8 cellular contexts compared by ENCODE assay signal in genomic region chr6:118933855-118934460, GRCh38. TPM values are rescaled to one million over a fixed set of nuclear protein-coding genes. Genes with fewer than 3 reads are reported as not detected.
DNase-seq lines count a peak whose midpoint lies in the region; ATAC-seq and TF ChIP-seq lines count a peak whose summit lies in the region.

No MANE protein-coding gene starts in this region.

- H3K4me3 ChIP-seq in GM06990 (replicated peaks; ENCODE audit: low read depth, low read length) = peak overlapping the region; percentile 89
- peak overlapping the region; percentile 99 for H3K4me3 ChIP-seq in GM23338
- peak overlapping the region; percentile 10 for H3K4me3 ChIP-seq in iPS-18c (ENCODE audit: insufficient read depth, low read depth, low read length)
- peak overlapping the region; percentile 86 to 92 for H3K4me3 ChIP-seq in testis

- H3K4me2 ChIP-seq in GM23338 = peak overlapping the region; percentile 99

- H3K36me3 ChIP-seq in GM06990 (ENCODE audit: control insufficient read depth, insufficient read depth, low read length) (no peaks in the 10 kb centered on the region), GM23338 (ENCODE audit: insufficient read depth) (peaks cover 13% of the 10 kb centered on the region; the same call in 1 of the 2 replicates), testis (ENCODE audit: low read depth, missing control alignments) (no peaks in the 10 kb centered on the region)

- H3K4me1 ChIP-seq in GM23338 (ENCODE audit: insufficient read depth) (peaks cover 7% of the 10 kb centered on the region), testis (no peaks in the 10 kb centered on the region)

- WGBS in testis, 2 donors = 16 to 21% methylated on average over 8 of the region's 8 CpGs

- no peaks in the 10 kb centered on the region for H3K9me2 ChIP-seq in GM23338 (ENCODE audit: insufficient read depth)

- no peak overlapping the region for H2AFZ ChIP-seq in GM23338

- TF ChIP-seq POLR2A in testis (IDR thresholded peaks at IDR 0.05) = no peak

- H3K36me3 Mint-ChIP-seq in GM23338 (ENCODE audit: low read depth) (peaks cover 52% of the 10 kb centered on the region), T-helper 17 cell (ENCODE audit: low read depth) (peaks cover 2% of the 10 kb centered on the region)

- H3K27me3 Mint-ChIP-seq in GM23338 (ENCODE audit: insufficient read depth, low read depth, poor library complexity) (peaks cover 2% of the 10 kb centered on the region), T-helper 17 cell (no peaks in the 10 kb centered on the region)

- H4K20me1 ChIP-seq in GM23338 (replicated peaks; ENCODE audit: insufficient read depth) = peaks cover 14% of the 10 kb centered on the region

- H3F3A ChIP-seq in GM23338 (replicated peaks; ENCODE audit: low read depth) = 0 out of 2 replicates have a peak, but pooled peaks cover 2% of the 10 kb centered on the region

- no peak overlapping the region for H3K27ac Mint-ChIP-seq in GM23338
- peak overlapping the region; percentile 85 for H3K27ac Mint-ChIP-seq in T-helper 17 cell

- intact Hi-C loops in testis (cut with DNase I; ENCODE audit: low total_unique reads) (no loop called here), head of caudate nucleus (cut with DNase I) (loop anchor here (2.0 kb wide), 1 partner anchor 39 kb away; the partner anchor contains the start of gene ASF1A)

- H3K27ac ChIP-seq in GM23338 (ENCODE audit: low read depth) = no peak overlapping the region
- peak overlapping the region in 1 of 2 donors; percentile 97 for H3K27ac ChIP-seq in testis

- peaks cover 62% of the 10 kb centered on the region for H3K79me2 ChIP-seq in GM23338 (replicated peaks; ENCODE audit: insufficient read depth)

- peaks cover 18% of the 10 kb centered on the region for H3K4me1 Mint-ChIP-seq in GM23338
- peaks cover 21% of the 10 kb centered on the region for H3K4me1 Mint-ChIP-seq in T-helper 17 cell

- peaks cover 15% of the 10 kb centered on the region for H3K9me3 Mint-ChIP-seq in GM23338

- H3K9me3 ChIP-seq in T-helper 17 cell (ENCODE audit: control insufficient read depth, low read length, poor library complexity, severe bottlenecking) (no peaks in the 10 kb centered on the region), iPS-18c (ENCODE audit: control insufficient read depth, insufficient read depth, low read length) (no peaks in the 10 kb centered on the region), testis (no peaks in the 10 kb centered on the region)

- ATAC-seq in GM23338 (no peak), T-helper 17 cell (no peak), HG03565 (IDR thresholded peaks at IDR 0.05; ENCODE audit: unreplicated experiment) (no peak)

- no peaks in the 10 kb centered on the region for H3K27me3 ChIP-seq in GM06990 (replicated peaks; ENCODE audit: control insufficient read depth, insufficient read depth, low read length)
- H3K27me3 ChIP-seq in GM23338 (ENCODE audit: insufficient read depth) = no peaks in the 10 kb centered on the region
- H3K27me3 ChIP-seq in testis = no peaks in the 10 kb centered on the region

- DNase-seq in GM06990 (ENCODE audit: extremely low read depth, insufficient read length) (no peak), GM23338 (ENCODE audit: low spot score) (no peak), T-helper 17 cell (no peak), testis (no peak), head of caudate nucleus (no peak)
- DNase-seq in stimulated activated CD4-positive, alpha-beta T cell treated with anti-CD3 and anti-CD28 coated beads, Interleukin-15, amount 100 ng/mL, for 24 hours = no peak

- H3K4me3 Mint-ChIP-seq in GM23338 (peak overlapping the region; percentile 84), T-helper 17 cell (peak overlapping the region; percentile 93)

- TF ChIP-seq CTCF in GM06990 (IDR thresholded peaks at IDR 0.05; ENCODE audit: insufficient read depth, low read length, poor library complexity, severe bottlenecking) (no peak), GM23338 (conservative IDR thresholded peaks at IDR 0.05; ENCODE audit: low read depth in 2 of 2) (no peak), testis (IDR thresholded peaks at IDR 0.05) (no peak)

TF ChIP-seq in GM23338, 12 proteins besides CTCF, POLR2A, EP300 and RAD21 (continues in another document):
- TF ChIP-seq NANOG (IDR thresholded peaks at IDR 0.05; ENCODE audit: borderline replicate concordance) = no peak
- no peak for TF ChIP-seq ZNF462 (CRISPR knock-in tag; IDR thresholded peaks at IDR 0.05)
- TF ChIP-seq EZH2 (IDR thresholded peaks at IDR 0.05; ENCODE audit: low read depth, unreplicated experiment) = no peak
- no peak for TF ChIP-seq CREB1 (CRISPR knock-in tag; IDR thresholded peaks at IDR 0.05; ENCODE audit: low read depth)

RNA-seq across cellular contexts. Expression of gene MCM9, which starts 1.0 kb away (rescaled TPM):
- total RNA-seq in GM23338 (2014; rRNA removed; shearing (Covaris generic)) = 16.6 and 24.8 TPM in 2 replicates
- polyA plus RNA-seq in GM23338 (2016; fragmentation: Nextera tagmentation; extraction: Ambion mirVana) (12.6 and 14.9 TPM in 2 replicates), testis (ENCODE audit: insufficient read depth, low read depth, low replicate concordance) (14.0 TPM)
- total RNA-seq in T-helper 17 cell (10 to 100 TPM; 30.0 to 37.2 TPM), testis (10 to 100 TPM; 19.2 to 25.1 TPM)

RNA-seq across cellular contexts. Expression of gene ASF1A, which starts 40.0 kb away (rescaled TPM):
- total RNA-seq in GM23338 (2014; rRNA removed; shearing (Covaris generic)) = 25.4 and 26.8 TPM in 2 replicates
- polyA plus RNA-seq in GM23338 (2016; fragmentation: Nextera tagmentation; extraction: Ambion mirVana) = 49.2 and 72.2 TPM in 2 replicates
- 10 to 100 TPM; 14.4 to 20.6 TPM for total RNA-seq in T-helper 17 cell
- 10 to 100 TPM; 11.1 to 16.6 TPM for total RNA-seq in testis
- 13.0 TPM for polyA plus RNA-seq in testis (ENCODE audit: insufficient read depth, low read depth, low replicate concordance)

Comparison
In these comparisons a context has a peak if more than half of its experiments do, and no peak if none do; other contexts are left out.
1. H3K4me3 ChIP-seq: peak in every context shown above with its lines; median percentile 99 in GM23338; 89 in GM06990; 89 in testis; 10 in iPS-18c.